ENCODE assay signal across 19 cellular contexts in the genomic region with DNA sequence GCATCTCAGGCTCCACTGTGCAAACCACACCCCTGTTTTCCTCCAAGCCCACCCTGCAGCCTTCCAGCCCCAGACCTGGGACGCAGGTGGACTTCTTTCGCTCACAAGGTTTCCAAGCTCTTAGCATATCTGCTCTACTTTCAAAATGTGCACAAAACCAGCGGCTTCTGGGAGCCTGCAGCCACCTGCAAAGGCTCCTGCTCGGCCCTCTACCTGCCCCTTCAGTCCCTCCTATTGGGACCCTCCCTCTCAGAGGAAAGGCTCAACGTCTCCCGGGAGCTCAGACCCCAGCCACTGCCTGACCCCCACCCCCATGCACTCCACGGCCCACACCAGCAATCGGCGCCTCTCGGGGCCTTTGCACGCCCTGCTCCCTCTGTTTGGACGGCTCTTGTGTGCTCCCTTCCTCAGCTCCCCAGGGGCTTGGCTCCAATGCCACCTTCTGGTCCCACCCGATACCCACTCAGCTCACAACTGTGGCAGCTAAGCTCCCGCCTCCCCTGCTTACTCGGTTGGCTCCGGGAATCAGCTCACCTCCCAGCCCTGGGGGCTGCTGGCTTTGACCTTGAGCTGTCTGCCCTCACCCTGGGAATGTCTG. TPM values are rescaled to one million over a fixed set of nuclear protein-coding genes. Genes with fewer than 3 reads are reported as not detected.
DNase-seq lines count a peak whose midpoint lies in the region; ATAC-seq, FAIRE-seq and TF ChIP-seq lines count a peak whose summit lies in the region.
"Had no signal": no experiment of that assay in that cellular context is flagged by ENCODE, and none has a peak within 500 bp of the region (broad histone marks: within the 10 kb centered on the region; RNA-seq: fewer than 3 reads in every experiment).

No MANE protein-coding gene starts in this region.

- no peaks in the 10 kb centered on the region for H3K4me1 ChIP-seq in RWPE2 (ENCODE audit: insufficient read depth, poor library complexity, severe bottlenecking)

- no peak for DNase-seq in activated T-cell treated with anti-CD3 and anti-CD28 coated beads, Interleukin-2, amount 50 U/mL, for 72 hours
- DNase-seq in activated T-cell treated with anti-CD3 and anti-CD28 coated beads, Interleukin-2, amount 50 U/mL, for 1 hour = no peak
- DNase-seq in RWPE2 (ENCODE audit: low spot score) (no peak), glutamatergic neuron (no peak), RCC 7860 (ENCODE audit: low spot score) (no peak), NCI-H1105 (lab: John Stamatoyannopoulos, UW) (no peak)
- no peak for DNase-seq in stimulated activated effector memory CD8-positive, alpha-beta T cell treated with anti-CD3 and anti-CD28 coated beads, Interleukin-12 subunit alpha, Interleukin-12 subunit beta, amount 100 ng/mL, for 72 hours (ENCODE audit: low spot score in 2 of 2)
- no peak for DNase-seq in activated CD4-positive, CD25-positive, alpha-beta regulatory T cell (lab: John Stamatoyannopoulos, UW)
- DNase-seq: activated naive CD4-positive, alpha-beta T cell treated with anti-CD3 and anti-CD28 coated beads for 36 hours; HCEC 1CT; NCI-H1417; NCI-H226; NK-92 treated with Interleukin-12 subunit alpha and Interleukin-12 subunit beta, amount 100 ng/mL, for 24 hours; SW 1271 had no signal

- no peak overlapping the region for H3K27ac ChIP-seq in RWPE2 (ENCODE audit: poor library complexity, severe bottlenecking)
- H3K27ac ChIP-seq: breast epithelium, esophagus muscularis mucosa had no signal

- no peak for FAIRE-seq in RCC 7860 (lab: Jason Lieb, UNC)
- FAIRE-seq: GM19239, urothelium cell line had no signal

- no peak overlapping the region for H3K27ac Mint-ChIP-seq in activated T-cell treated with anti-CD3 and anti-CD28 coated beads, Interleukin-2, amount 50 U/mL, for 72 hours
- H3K27ac Mint-ChIP-seq in glutamatergic neuron (ENCODE audit: unreplicated experiment) = no peak overlapping the region
- no peak overlapping the region for H3K27ac Mint-ChIP-seq in stimulated activated effector memory CD8-positive, alpha-beta T cell treated with anti-CD3 and anti-CD28 coated beads, Interleukin-12 subunit alpha, Interleukin-12 subunit beta, amount 100 ng/mL, for 72 hours
- H3K27ac Mint-ChIP-seq: activated naive CD4-positive, alpha-beta T cell treated with anti-CD3 and anti-CD28 coated beads for 36 hours had no signal

- H3K4me1 Mint-ChIP-seq in activated T-cell treated with anti-CD3 and anti-CD28 coated beads, Interleukin-2, amount 50 U/mL, for 72 hours (ENCODE audit: low read depth) = peaks cover 41% of the 10 kb centered on the region
- H3K4me1 Mint-ChIP-seq in glutamatergic neuron (ENCODE audit: low read depth, unreplicated experiment) = no peaks in the 10 kb centered on the region
- H3K4me1 Mint-ChIP-seq in stimulated activated effector memory CD8-positive, alpha-beta T cell treated with anti-CD3 and anti-CD28 coated beads, Interleukin-12 subunit alpha, Interleukin-12 subunit beta, amount 100 ng/mL, for 72 hours = peaks cover 29% of the 10 kb centered on the region

- peaks cover 61% of the 10 kb centered on the region for H3K27me3 Mint-ChIP-seq in activated T-cell treated with anti-CD3 and anti-CD28 coated beads, Interleukin-2, amount 50 U/mL, for 72 hours (ENCODE audit: low read depth)
- H3K27me3 Mint-ChIP-seq in glutamatergic neuron (ENCODE audit: unreplicated experiment) = peaks cover 21% of the 10 kb centered on the region

- no peak overlapping the region for H3K4me3 ChIP-seq in RWPE2 (ENCODE audit: severe bottlenecking)
- H3K4me3 ChIP-seq: lung had no signal

- H3K4me3 Mint-ChIP-seq in activated T-cell treated with anti-CD3 and anti-CD28 coated beads, Interleukin-2, amount 50 U/mL, for 72 hours = peak overlapping the region; percentile 28 to 53
- peak overlapping the region; percentile 25 for H3K4me3 Mint-ChIP-seq in glutamatergic neuron (ENCODE audit: unreplicated experiment)
- peak overlapping the region; percentile 41 for H3K4me3 Mint-ChIP-seq in stimulated activated effector memory CD8-positive, alpha-beta T cell treated with anti-CD3 and anti-CD28 coated beads, Interleukin-12 subunit alpha, Interleukin-12 subunit beta, amount 100 ng/mL, for 72 hours
- H3K4me3 Mint-ChIP-seq: activated naive CD4-positive, alpha-beta T cell treated with anti-CD3 and anti-CD28 coated beads for 36 hours had no signal

- TF ChIP-seq CTCF in RWPE2 (IDR thresholded peaks at IDR 0.05; ENCODE audit: poor library complexity, severe bottlenecking) (no peak), glutamatergic neuron (IDR thresholded peaks at IDR 0.05; ENCODE audit: partially characterized antibody, unreplicated experiment) (no peak)

- no peaks in the 10 kb centered on the region for H3K9me3 Mint-ChIP-seq in activated T-cell treated with anti-CD3 and anti-CD28 coated beads, Interleukin-2, amount 50 U/mL, for 72 hours
- H3K9me3 Mint-ChIP-seq in glutamatergic neuron (ENCODE audit: unreplicated experiment) = peaks cover 2% of the 10 kb centered on the region
- no peaks in the 10 kb centered on the region for H3K9me3 Mint-ChIP-seq in stimulated activated effector memory CD8-positive, alpha-beta T cell treated with anti-CD3 and anti-CD28 coated beads, Interleukin-12 subunit alpha, Interleukin-12 subunit beta, amount 100 ng/mL, for 72 hours
- H3K9me3 Mint-ChIP-seq: activated naive CD4-positive, alpha-beta T cell treated with anti-CD3 and anti-CD28 coated beads for 36 hours had no signal

- no peaks in the 10 kb centered on the region for H3K9me3 ChIP-seq in RWPE2 (ENCODE audit: severe bottlenecking)
- H3K9me3 ChIP-seq: breast epithelium, esophagus muscularis mucosa had no signal

- H3K36me3 ChIP-seq in RWPE2 (ENCODE audit: low read depth) = no peaks in the 10 kb centered on the region
- H3K36me3 ChIP-seq: breast epithelium, esophagus muscularis mucosa had no signal

- H3K36me3 Mint-ChIP-seq in activated T-cell treated with anti-CD3 and anti-CD28 coated beads, Interleukin-2, amount 50 U/mL, for 72 hours (ENCODE audit: insufficient read depth in 2 of 2) = no peaks in the 10 kb centered on the region
- no peaks in the 10 kb centered on the region for H3K36me3 Mint-ChIP-seq in glutamatergic neuron (ENCODE audit: unreplicated experiment)
- no peaks in the 10 kb centered on the region for H3K36me3 Mint-ChIP-seq in stimulated activated effector memory CD8-positive, alpha-beta T cell treated with anti-CD3 and anti-CD28 coated beads, Interleukin-12 subunit alpha, Interleukin-12 subunit beta, amount 100 ng/mL, for 72 hours

- peaks cover 91% of the 10 kb centered on the region for H3K27me3 ChIP-seq in RWPE2 (ENCODE audit: insufficient read depth, poor library complexity, severe bottlenecking)

- no peak for ATAC-seq in activated T-cell treated with anti-CD3 and anti-CD28 coated beads, Interleukin-2, amount 50 U/mL, for 72 hours (replicated peaks in 1 of 2)
- 0 out of 3 replicates have a peak, but pooled peaks have one; percentile 9 for ATAC-seq in RWPE2 (ENCODE audit: low read depth)
- no peak for ATAC-seq in stimulated activated effector memory CD8-positive, alpha-beta T cell treated with anti-CD3 and anti-CD28 coated beads, Interleukin-12 subunit alpha, Interleukin-12 subunit beta, amount 100 ng/mL, for 72 hours

RNA-seq across cellular contexts. Expression of a gene that starts 1.0 kb away (rescaled TPM):
- total RNA-seq in activated T-cell treated with anti-CD3 and anti-CD28 coated beads, Interleukin-2, amount 50 U/mL, for 72 hours = 1 to 10 TPM; 1.3 to 1.8 TPM
- 1.1 TPM for total RNA-seq in glutamatergic neuron (ENCODE audit: unreplicated experiment)
